ENCODE assay signal across 18 cellular contexts in the genomic region with DNA sequence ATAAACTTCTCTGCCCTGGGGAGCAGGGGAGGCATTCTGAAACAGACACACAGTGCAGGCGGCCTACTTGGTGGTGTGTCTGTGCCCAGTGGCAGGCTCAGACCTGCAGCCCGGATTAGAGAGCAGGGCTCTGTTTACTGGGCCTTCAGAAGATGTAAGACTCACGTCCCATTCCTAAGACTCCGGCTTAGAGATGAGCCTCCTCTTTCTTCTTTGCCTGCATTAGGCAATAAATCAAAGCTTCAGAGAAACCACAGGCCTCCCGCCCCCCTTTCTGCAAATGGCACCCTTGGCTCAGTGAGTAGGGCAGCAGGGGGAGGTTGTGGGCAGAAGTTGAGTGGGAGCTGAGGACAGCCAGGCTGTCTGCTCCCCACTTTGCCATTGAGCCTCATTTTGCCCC. TPM values are rescaled to one million over a fixed set of nuclear protein-coding genes. Genes with fewer than 3 reads are reported as not detected.
"Had no signal": no experiment of that assay in that cellular context is flagged by ENCODE, and none has a peak within 500 bp of the region (broad histone marks: within the 10 kb centered on the region; RNA-seq: fewer than 3 reads in every experiment).

No MANE protein-coding gene starts in this region.

- H3K4me3 Mint-ChIP-seq: activated CD4-positive, alpha-beta T cell treated with anti-CD3 and anti-CD28 coated beads, Interleukin-2, amount 10 ng/mL, durations not matched to agents 24 days and 14 days; naive thymus-derived CD4-positive, alpha-beta T cell; T-helper 2 cell treated with Interferon-gamma antibody and Interleukin-4, amounts not matched to agents 5 μg/mL and 100 μg/mL, for 36 hours had no signal

- DNase-seq: activated CD4-positive, alpha-beta T cell treated with anti-CD3 and anti-CD28 coated beads, Interleukin-2, amount 10 ng/mL, durations not matched to agents 24 days and 14 days; activated CD4-positive, CD25-positive, alpha-beta regulatory T cell; activated CD8-positive, alpha-beta memory T cell treated with anti-CD3 and anti-CD28 coated beads for 24 hours; activated naive CD4-positive, alpha-beta T cell treated with Interleukin-2 at 50 U/mL for 16 hours; head of caudate nucleus; left lung; mucosa of descending colon; naive thymus-derived CD4-positive, alpha-beta T cell; stimulated activated CD4-positive, alpha-beta T cell treated with anti-CD3 and anti-CD28 coated beads, Interleukin-15, amount 100 ng/mL, for 24 hours; stimulated activated CD4-positive, alpha-beta T cell treated with anti-CD3 and anti-CD28 coated beads, Interleukin-4, amount 100 ng/mL, for 1 hour; stimulated activated naive CD4-positive, alpha-beta T cell treated with Interleukin-2 at 50 U/mL for 16 hours; substantia nigra; SW 1271 had no signal

- ATAC-seq: left lung; naive thymus-derived CD4-positive, alpha-beta T cell had no signal

- H3K36me3 Mint-ChIP-seq: naive thymus-derived CD4-positive, alpha-beta T cell had no signal

- H3K4me1 ChIP-seq: left lung, tibial nerve had no signal

- H3K4me3 ChIP-seq: cardiac muscle cell, left lung, mucosa of descending colon, tibial nerve, vagina had no signal

- H3K27ac ChIP-seq: cardiac muscle cell, left lung, tibial nerve, vagina had no signal

- H3K36me3 ChIP-seq: cardiac muscle cell, left lung, tibial nerve, vagina had no signal

- H3K9me3 Mint-ChIP-seq: activated CD4-positive, alpha-beta T cell treated with anti-CD3 and anti-CD28 coated beads, Interleukin-2, amount 10 ng/mL, durations not matched to agents 24 days and 14 days; naive thymus-derived CD4-positive, alpha-beta T cell; T-helper 2 cell treated with Interferon-gamma antibody and Interleukin-4, amounts not matched to agents 5 μg/mL and 100 μg/mL, for 36 hours had no signal

- H3K9me3 ChIP-seq: left lung, mucosa of descending colon, tibial nerve, vagina had no signal

- H3K27me3 ChIP-seq: cardiac muscle cell, left lung, tibial nerve, vagina had no signal

- H3K27ac Mint-ChIP-seq: activated CD4-positive, alpha-beta T cell treated with anti-CD3 and anti-CD28 coated beads, Interleukin-2, amount 10 ng/mL, durations not matched to agents 24 days and 14 days; naive thymus-derived CD4-positive, alpha-beta T cell; T-helper 2 cell treated with Interferon-gamma antibody and Interleukin-4, amounts not matched to agents 5 μg/mL and 100 μg/mL, for 36 hours had no signal

RNA-seq across cellular contexts. Expression of a gene that starts 35.8 kb away (rescaled TPM):
- total RNA-seq: activated CD4-positive, alpha-beta T cell treated with anti-CD3 and anti-CD28 coated beads, Interleukin-2, amount 10 ng/mL, durations not matched to agents 24 days and 14 days; cardiac muscle cell; fibroblast of lung had no signal
